ENCODE assay signal across 8 cellular contexts in the genomic region with DNA sequence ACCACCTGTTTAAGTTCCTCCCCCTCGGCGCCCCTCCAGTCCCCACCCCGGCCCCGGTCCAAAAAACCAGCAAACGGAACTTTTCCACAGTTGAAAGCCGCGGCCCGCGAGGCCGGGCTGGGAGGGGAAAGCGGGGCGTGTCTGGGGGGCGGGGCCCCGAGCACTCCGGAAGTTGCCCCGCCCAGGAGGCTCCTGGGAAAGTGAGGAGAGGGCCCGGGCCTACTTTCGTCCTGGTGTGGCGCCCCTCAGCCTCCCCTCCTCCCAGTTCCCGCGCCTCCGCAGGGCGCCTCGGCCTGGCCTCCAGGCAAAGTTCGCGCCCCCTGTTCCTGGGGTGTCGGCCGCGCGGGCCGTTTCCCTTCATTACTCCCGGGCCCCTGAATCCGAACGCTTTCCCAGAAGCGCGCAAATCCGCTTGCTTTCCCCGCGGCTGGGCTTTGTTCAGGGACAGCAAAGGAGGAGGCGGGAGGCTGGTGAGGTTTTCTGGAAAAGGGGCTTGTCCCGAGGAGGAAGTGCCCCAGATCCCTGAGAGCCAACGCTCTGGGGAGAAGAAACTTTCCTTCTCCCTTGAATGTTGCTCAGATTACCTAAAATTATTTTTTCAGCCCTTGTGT. TPM values are rescaled to one million over a fixed set of nuclear protein-coding genes. Genes with fewer than 3 reads are reported as not detected.
DNase-seq lines count a peak whose midpoint lies in the region; ATAC-seq and TF ChIP-seq lines count a peak whose summit lies in the region.

No MANE protein-coding gene starts in this region.

- TF ChIP-seq CTCF in vagina (IDR thresholded peaks at IDR 0.05), result no peak

- H3K27ac ChIP-seq in vagina, result no peak overlapping the region

- DNase-seq in stimulated activated CD4-positive, alpha-beta T cell treated with anti-CD3 and anti-CD28 coated beads, Interleukin-15, amount 100 ng/mL, for 24 hours, result peak; percentile 50
- DNase-seq in stimulated activated CD4-positive, alpha-beta T cell treated with anti-CD3 and anti-CD28 coated beads, Interleukin-4, amount 100 ng/mL, for 1 hour, result no peak
- DNase-seq in naive thymus-derived CD8-positive, alpha-beta T cell, result no peak
- no peak for DNase-seq in vagina (ENCODE audit: extremely low spot score in 2 of 2)
- DNase-seq in D341Med (ENCODE audit: low spot score), result no peak

- H3K4me3 ChIP-seq in vagina, result peak overlapping the region; percentile 30 to 43

- H3K9me3 Mint-ChIP-seq in naive thymus-derived CD8-positive, alpha-beta T cell, result peaks cover 0 to 17% (median 3%) of the 10 kb centered on the region in 9 donors

- ATAC-seq in esophagus mucosa (peak; percentile 63), HG02678 (IDR thresholded peaks at IDR 0.05; ENCODE audit: unreplicated experiment) (no peak), HG03457 (IDR thresholded peaks at IDR 0.05; ENCODE audit: unreplicated experiment) (no peak)
- ATAC-seq in naive thymus-derived CD8-positive, alpha-beta T cell, result no peak

- no peaks in the 10 kb centered on the region for H3K36me3 ChIP-seq in vagina

- H3K27ac Mint-ChIP-seq in naive thymus-derived CD8-positive, alpha-beta T cell, result peak overlapping the region in 1 of 10 donors; percentile 24

- peaks cover 49% of the 10 kb centered on the region for H3K4me1 ChIP-seq in vagina

- H3K9me3 ChIP-seq in vagina, result no peaks in the 10 kb centered on the region

- peaks cover 55% of the 10 kb centered on the region for H3K27me3 ChIP-seq in vagina

- peaks cover 7 to 48% (median 37%) of the 10 kb centered on the region in 4 donors for H3K4me1 Mint-ChIP-seq in naive thymus-derived CD8-positive, alpha-beta T cell

- POLR2A ChIA-PET in naive thymus-derived CD8-positive, alpha-beta T cell (lab: Charles Lee), result no interaction called here

- peak overlapping the region in 9 of 10 donors; percentile 10 to 66 (median 54) for H3K4me3 Mint-ChIP-seq in naive thymus-derived CD8-positive, alpha-beta T cell

- no peak for TF ChIP-seq POLR2A in vagina (IDR thresholded peaks at IDR 0.05)

- intact Hi-C loops in vagina (cut with DNase I), result no loop called here

- peaks cover 0 to 9% (median 7%) of the 10 kb centered on the region in 3 donors for H3K36me3 Mint-ChIP-seq in naive thymus-derived CD8-positive, alpha-beta T cell

- peaks cover 47 to 74% (median 62%) of the 10 kb centered on the region in 5 donors for H3K27me3 Mint-ChIP-seq in naive thymus-derived CD8-positive, alpha-beta T cell

RNA-seq across cellular contexts. Expression of gene DMRT3, which starts 4.4 kb away (rescaled TPM):
- not detected for total RNA-seq in esophagus mucosa
- total RNA-seq in naive thymus-derived CD8-positive, alpha-beta T cell, result not detected
- not detected for polyA plus RNA-seq in naive thymus-derived CD8-positive, alpha-beta T cell
- total RNA-seq in vagina, result not detected
